In the genomic region with DNA sequence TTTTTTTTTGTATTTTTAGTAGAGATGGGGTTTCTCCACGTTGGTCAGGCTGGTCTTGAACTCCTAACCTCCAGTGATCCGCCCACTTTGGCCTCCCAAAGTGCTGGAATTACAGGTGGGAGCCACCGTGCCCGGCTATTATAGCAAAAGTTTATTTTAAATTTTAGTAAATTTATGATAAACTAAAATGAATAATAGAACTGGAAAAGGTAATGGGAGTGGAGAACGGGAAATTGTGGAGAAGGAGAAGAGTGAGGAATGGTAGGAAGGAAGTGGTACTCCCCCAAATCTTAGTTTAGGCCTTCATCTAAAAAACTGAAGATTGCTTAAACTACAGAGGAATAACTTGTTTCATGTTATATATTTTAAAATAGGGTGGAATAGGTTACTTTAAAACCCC, we compare ENCODE assay signal across 40 cellular contexts. TPM values are rescaled to one million over a fixed set of nuclear protein-coding genes. Genes with fewer than 3 reads are reported as not detected.
"Had no signal": no experiment of that assay in that cellular context is flagged by ENCODE, and none has a peak within 500 bp of the region (broad histone marks: within the 10 kb centered on the region; RNA-seq: fewer than 3 reads in every experiment).

No MANE protein-coding gene starts in this region.

- H3K27ac ChIP-seq: adrenal gland, ascending aorta, body of pancreas, brain microvascular endothelial cell, breast epithelium, cardiac muscle cell had no signal

- H3K4me3 ChIP-seq: adrenal gland, ascending aorta, body of pancreas, breast epithelium, cardiac muscle cell had no signal

- FAIRE-seq: astrocyte, bronchial epithelial cell had no signal

- H3K27ac Mint-ChIP-seq: activated naive CD4-positive, alpha-beta T cell treated with anti-CD3 and anti-CD28 coated beads for 36 hours; activated naive CD4-positive, alpha-beta T cell treated with anti-CD3 and anti-CD28 coated beads, Interleukin-2, amount 10 ng/mL, durations not matched to agents 7 days and 5 days; activated naive CD4-positive, alpha-beta T cell treated with anti-CD3 and anti-CD28 coated beads, Interleukin-2, amount 50 U/mL, for 24 hours; activated naive CD4-positive, alpha-beta T cell treated with anti-CD3 and anti-CD28 coated beads, Interleukin-2, amount 50 U/mL, for 72 hours; activated naive CD8-positive, alpha-beta T cell; activated naive CD8-positive, alpha-beta T cell treated with anti-CD3 and anti-CD28 coated beads for 36 hours; activated naive CD8-positive, alpha-beta T cell treated with anti-CD3 and anti-CD28 coated beads, Interleukin-2, amount 10 ng/mL, durations not matched to agents 7 days and 5 days; activated naive CD8-positive, alpha-beta T cell treated with anti-CD3 and anti-CD28 coated beads, Interleukin-2, amount 50 U/mL, for 24 hours; activated T-cell treated with anti-CD3 and anti-CD28 coated beads, Interleukin-2, amount 50 U/mL, for 24 hours; activated T-cell treated with anti-CD3 and anti-CD28 coated beads, Interleukin-2, amount 50 U/mL, for 72 hours; activated T-helper 1 cell treated with anti-CD3 and anti-CD28 coated beads, Interleukin-12 subunit alpha, Interleukin-12 subunit beta, Interleukin-2, Interleukin-4 antibody, amounts not matched to agents 30 ng/mL and 10 ng/mL and 1 ng/mL, durations not matched to agents 14 hours and 24 hours and 36 hours; activated T-helper 17 cell treated with anti-CD3 and anti-CD28 coated beads, Interleukin-2, amount 50 U/mL, for 72 hours; activated T-helper 2 cell treated with anti-CD3 and anti-CD28 coated beads, Interferon-gamma antibody, Interleukin-2, Interleukin-4, amounts not matched to agents 10 μg/mL and 5 μg/mL and 100 μg/mL, durations not matched to agents 14 hours and 24 hours and 36 hours; brain had no signal

- H3K4me3 Mint-ChIP-seq: activated naive CD4-positive, alpha-beta T cell treated with anti-CD3 and anti-CD28 coated beads for 36 hours; activated naive CD4-positive, alpha-beta T cell treated with anti-CD3 and anti-CD28 coated beads, Interleukin-2, amount 10 ng/mL, durations not matched to agents 7 days and 5 days; activated naive CD4-positive, alpha-beta T cell treated with anti-CD3 and anti-CD28 coated beads, Interleukin-2, amount 50 U/mL, for 24 hours; activated naive CD8-positive, alpha-beta T cell; activated naive CD8-positive, alpha-beta T cell treated with anti-CD3 and anti-CD28 coated beads for 36 hours; activated naive CD8-positive, alpha-beta T cell treated with anti-CD3 and anti-CD28 coated beads, Interleukin-2, amount 10 ng/mL, durations not matched to agents 7 days and 5 days; activated naive CD8-positive, alpha-beta T cell treated with anti-CD3 and anti-CD28 coated beads, Interleukin-2, amount 50 U/mL, for 24 hours; activated T-cell treated with anti-CD3 and anti-CD28 coated beads, Interleukin-2, amount 50 U/mL, for 24 hours; activated T-cell treated with anti-CD3 and anti-CD28 coated beads, Interleukin-2, amount 50 U/mL, for 4 hours; activated T-cell treated with anti-CD3 and anti-CD28 coated beads, Interleukin-2, amount 50 U/mL, for 72 hours; activated T-helper 1 cell treated with anti-CD3 and anti-CD28 coated beads, Interleukin-12 subunit alpha, Interleukin-12 subunit beta, Interleukin-2, Interleukin-4 antibody, amounts not matched to agents 30 ng/mL and 10 ng/mL and 1 ng/mL, durations not matched to agents 14 hours and 24 hours and 36 hours; activated T-helper 17 cell treated with anti-CD3 and anti-CD28 coated beads, Interleukin-2, amount 50 U/mL, for 72 hours; brain; central memory CD8-positive, alpha-beta T cell had no signal

- ATAC-seq: activated naive CD4-positive, alpha-beta T cell treated with anti-CD3 and anti-CD28 coated beads, Interleukin-2, amount 50 U/mL, for 72 hours; activated naive CD8-positive, alpha-beta T cell treated with anti-CD3 and anti-CD28 coated beads, Interleukin-2, amount 50 U/mL, for 24 hours; activated T-cell treated with anti-CD3 and anti-CD28 coated beads, Interleukin-2, amount 50 U/mL, for 4 hours; activated T-cell treated with anti-CD3 and anti-CD28 coated beads, Interleukin-2, amount 50 U/mL, for 72 hours; activated T-helper 17 cell treated with anti-CD3 and anti-CD28 coated beads, Interleukin-2, amount 50 U/mL, for 72 hours; body of pancreas had no signal

- H3K4me1 ChIP-seq: adrenal gland, ascending aorta, body of pancreas, breast epithelium had no signal

- H3K9me3 Mint-ChIP-seq: activated naive CD4-positive, alpha-beta T cell treated with anti-CD3 and anti-CD28 coated beads for 36 hours; activated naive CD4-positive, alpha-beta T cell treated with anti-CD3 and anti-CD28 coated beads, Interleukin-2, amount 10 ng/mL, durations not matched to agents 7 days and 5 days; activated naive CD4-positive, alpha-beta T cell treated with anti-CD3 and anti-CD28 coated beads, Interleukin-2, amount 50 U/mL, for 24 hours; activated naive CD4-positive, alpha-beta T cell treated with anti-CD3 and anti-CD28 coated beads, Interleukin-2, amount 50 U/mL, for 72 hours; activated naive CD8-positive, alpha-beta T cell treated with anti-CD3 and anti-CD28 coated beads for 36 hours; activated naive CD8-positive, alpha-beta T cell treated with anti-CD3 and anti-CD28 coated beads, Interleukin-2, amount 10 ng/mL, durations not matched to agents 7 days and 5 days; activated naive CD8-positive, alpha-beta T cell treated with anti-CD3 and anti-CD28 coated beads, Interleukin-2, amount 50 U/mL, for 24 hours; activated T-cell treated with anti-CD3 and anti-CD28 coated beads, Interleukin-2, amount 50 U/mL, for 24 hours; activated T-cell treated with anti-CD3 and anti-CD28 coated beads, Interleukin-2, amount 50 U/mL, for 4 hours; activated T-cell treated with anti-CD3 and anti-CD28 coated beads, Interleukin-2, amount 50 U/mL, for 72 hours; activated T-helper 1 cell treated with anti-CD3 and anti-CD28 coated beads, Interleukin-12 subunit alpha, Interleukin-12 subunit beta, Interleukin-2, Interleukin-4 antibody, amounts not matched to agents 30 ng/mL and 10 ng/mL and 1 ng/mL, durations not matched to agents 14 hours and 24 hours and 36 hours; activated T-helper 17 cell treated with anti-CD3 and anti-CD28 coated beads, Interleukin-2, amount 50 U/mL, for 72 hours; activated T-helper 2 cell treated with anti-CD3 and anti-CD28 coated beads, Interferon-gamma antibody, Interleukin-2, Interleukin-4, amounts not matched to agents 10 μg/mL and 5 μg/mL and 100 μg/mL, durations not matched to agents 14 hours and 24 hours and 36 hours; brain; central memory CD8-positive, alpha-beta T cell had no signal

- H3K27me3 ChIP-seq: adrenal gland, ascending aorta, body of pancreas, brain microvascular endothelial cell, breast epithelium, cardiac muscle cell had no signal

- H3K9me3 ChIP-seq: adrenal gland, ascending aorta, body of pancreas, breast epithelium had no signal

- DNase-seq: activated effector memory CD4-positive, alpha-beta T cell treated with anti-CD3 and anti-CD28 coated beads, Interleukin-2, amount 50 U/mL, for 16 hours; activated effector memory CD4-positive, alpha-beta T cell treated with Interleukin-2 at 50 U/mL for 16 hours; activated gamma-delta T cell; activated gamma-delta T cell treated with Interleukin-2 at 50 U/mL for 16 hours; activated naive CD4-positive, alpha-beta T cell; activated naive CD4-positive, alpha-beta T cell treated with anti-CD3 and anti-CD28 coated beads for 36 hours; activated naive CD4-positive, alpha-beta T cell treated with anti-CD3 and anti-CD28 coated beads, Interleukin-2, amount 10 ng/mL, durations not matched to agents 7 days and 5 days; activated naive CD4-positive, alpha-beta T cell treated with anti-CD3 and anti-CD28 coated beads, Interleukin-2, amount 50 U/mL, for 16 hours; activated naive CD4-positive, alpha-beta T cell treated with Interleukin-2 at 50 U/mL for 16 hours; activated naive CD8-positive, alpha-beta T cell treated with anti-CD3 and anti-CD28 coated beads for 36 hours; activated naive CD8-positive, alpha-beta T cell treated with anti-CD3 and anti-CD28 coated beads, Interleukin-2, amount 10 ng/mL, durations not matched to agents 7 days and 5 days; activated naive CD8-positive, alpha-beta T cell treated with anti-CD3 and anti-CD28 coated beads, Interleukin-2, amount 50 U/mL, for 24 hours; activated T-cell treated with anti-CD3 and anti-CD28 coated beads, Interleukin-2, amount 50 U/mL, for 1 hour; activated T-cell treated with anti-CD3 and anti-CD28 coated beads, Interleukin-2, amount 50 U/mL, for 24 hours; activated T-cell treated with anti-CD3 and anti-CD28 coated beads, Interleukin-2, amount 50 U/mL, for 4 hours; activated T-cell treated with anti-CD3 and anti-CD28 coated beads, Interleukin-2, amount 50 U/mL, for 48 hours; activated T-cell treated with anti-CD3 and anti-CD28 coated beads, Interleukin-2, amount 50 U/mL, for 72 hours; adrenal gland; amniotic stem cell; amygdala; anterior cingulate cortex; aorta; body of pancreas; brain microvascular endothelial cell; caudate nucleus; central memory CD4-positive, alpha-beta T cell; cerebellar nuclear complex had no signal

- H3K27me3 Mint-ChIP-seq: activated naive CD4-positive, alpha-beta T cell treated with anti-CD3 and anti-CD28 coated beads, Interleukin-2, amount 50 U/mL, for 24 hours; activated naive CD8-positive, alpha-beta T cell; activated naive CD8-positive, alpha-beta T cell treated with anti-CD3 and anti-CD28 coated beads for 36 hours; activated naive CD8-positive, alpha-beta T cell treated with anti-CD3 and anti-CD28 coated beads, Interleukin-2, amount 10 ng/mL, durations not matched to agents 7 days and 5 days; activated naive CD8-positive, alpha-beta T cell treated with anti-CD3 and anti-CD28 coated beads, Interleukin-2, amount 50 U/mL, for 24 hours; activated T-cell treated with anti-CD3 and anti-CD28 coated beads, Interleukin-2, amount 50 U/mL, for 24 hours; activated T-helper 17 cell treated with anti-CD3 and anti-CD28 coated beads, Interleukin-2, amount 50 U/mL, for 72 hours; brain; central memory CD8-positive, alpha-beta T cell had no signal

- H3K36me3 ChIP-seq: adrenal gland, ascending aorta, brain microvascular endothelial cell, breast epithelium, cardiac muscle cell had no signal

RNA-seq across cellular contexts. Expression of a gene that starts 37.7 kb away (rescaled TPM):
- total RNA-seq: activated naive CD4-positive, alpha-beta T cell treated with anti-CD3 and anti-CD28 coated beads for 36 hours; activated naive CD4-positive, alpha-beta T cell treated with anti-CD3 and anti-CD28 coated beads, Interleukin-2, amount 50 U/mL, for 72 hours; activated naive CD8-positive, alpha-beta T cell treated with anti-CD3 and anti-CD28 coated beads for 36 hours; activated naive CD8-positive, alpha-beta T cell treated with anti-CD3 and anti-CD28 coated beads, Interleukin-2, amount 10 ng/mL, durations not matched to agents 7 days and 5 days; activated T-cell treated with anti-CD3 and anti-CD28 coated beads, Interleukin-2, amount 50 U/mL, for 72 hours; activated T-helper 1 cell treated with anti-CD3 and anti-CD28 coated beads, Interleukin-12 subunit alpha, Interleukin-12 subunit beta, Interleukin-2, Interleukin-4 antibody, amounts not matched to agents 30 ng/mL and 10 ng/mL and 1 ng/mL, durations not matched to agents 14 hours and 24 hours and 36 hours; activated T-helper 17 cell treated with anti-CD3 and anti-CD28 coated beads, Interleukin-2, amount 50 U/mL, for 72 hours; activated T-helper 2 cell treated with anti-CD3 and anti-CD28 coated beads, Interferon-gamma antibody, Interleukin-2, Interleukin-4, amounts not matched to agents 10 μg/mL and 5 μg/mL and 100 μg/mL, durations not matched to agents 14 hours and 24 hours and 36 hours had no signal
